Comparison of ENCODE assay signal across 12 cellular contexts in the genomic region with DNA sequence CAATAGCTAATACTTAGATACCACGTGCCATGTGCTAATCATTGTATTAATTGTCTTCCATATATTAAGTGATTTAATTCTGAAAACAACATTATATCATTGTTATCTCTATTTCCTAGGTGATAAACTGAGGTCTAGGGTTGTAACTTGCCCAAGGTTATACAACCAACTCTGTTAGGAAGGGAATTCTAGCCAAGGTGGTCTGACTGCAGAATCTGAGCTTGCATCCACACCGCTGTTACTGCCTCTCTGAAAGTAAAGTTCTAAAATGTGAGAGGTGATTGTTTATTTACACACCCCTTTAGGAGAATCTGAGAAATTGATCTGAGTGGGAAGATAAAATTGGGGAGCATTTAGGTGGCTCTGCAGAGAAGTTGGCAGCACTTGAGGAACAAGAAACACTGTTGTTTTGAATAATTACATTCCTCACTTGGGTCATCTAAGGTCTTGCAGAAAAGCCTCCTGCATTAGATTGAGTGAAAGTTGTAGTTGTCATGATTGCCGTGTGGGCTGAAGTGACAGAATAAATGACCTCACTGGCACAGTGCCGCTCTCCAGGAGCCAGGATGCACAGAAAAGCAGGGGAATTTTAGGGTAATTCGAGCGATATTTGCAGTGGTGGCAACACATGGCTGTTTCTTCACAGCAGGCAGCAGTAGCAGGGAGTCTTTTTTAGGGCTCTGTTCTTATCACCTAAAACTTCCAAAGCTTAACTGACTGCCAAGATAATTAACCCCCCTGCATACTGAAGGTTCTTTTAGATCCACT.
A peak's percentile ranks its signal among the peaks of the same experiment; 100 is the strongest.
DNase-seq lines count a peak whose midpoint lies in the region; ATAC-seq and TF ChIP-seq lines count a peak whose summit lies in the region.
"Had no signal": no experiment of that assay in that cellular context is flagged by ENCODE, and none has a peak within 500 bp of the region (broad histone marks: within the 10 kb centered on the region; RNA-seq: fewer than 3 reads in every experiment).

No MANE protein-coding gene starts in this region.

- H3K27ac Mint-ChIP-seq in nephron progenitor cell, result no peak overlapping the region
- H3K27ac Mint-ChIP-seq: activated CD4-positive, alpha-beta T cell treated with anti-CD3 and anti-CD28 coated beads, Interleukin-2, amount 10 ng/mL, durations not matched to agents 24 days and 14 days had no signal

- intact Hi-C loops in upper lobe of right lung (cut with DNase I), result no loop called here

- no peaks in the 10 kb centered on the region for H3K9me3 ChIP-seq in upper lobe of right lung
- H3K9me3 ChIP-seq: BLaER1 treated with 17β-estradiol and CSF1 and Interleukin-3, amounts not matched to agents 10 nM and 100 nM had no signal

- H3K27me3 Mint-ChIP-seq in nephron progenitor cell (ENCODE audit: low read depth, poor library complexity), result no peaks in the 10 kb centered on the region
- H3K27me3 Mint-ChIP-seq: activated CD4-positive, alpha-beta T cell treated with anti-CD3 and anti-CD28 coated beads, Interleukin-2, amount 10 ng/mL, durations not matched to agents 24 days and 14 days had no signal

- no peaks in the 10 kb centered on the region for H3K9me3 Mint-ChIP-seq in nephron progenitor cell
- H3K9me3 Mint-ChIP-seq: activated CD4-positive, alpha-beta T cell treated with anti-CD3 and anti-CD28 coated beads, Interleukin-2, amount 10 ng/mL, durations not matched to agents 24 days and 14 days had no signal

- H3K4me1 Mint-ChIP-seq in nephron progenitor cell, result peaks cover 12% of the 10 kb centered on the region
- H3K4me1 Mint-ChIP-seq: activated CD4-positive, alpha-beta T cell treated with anti-CD3 and anti-CD28 coated beads, Interleukin-2, amount 10 ng/mL, durations not matched to agents 24 days and 14 days had no signal

- TF ChIP-seq CTCF in cardiac fibroblast (IDR thresholded peaks at IDR 0.05; ENCODE audit: low read depth, low read length), result no peak
- TF ChIP-seq CTCF in nephron progenitor cell (IDR thresholded peaks at IDR 0.05), result no peak
- no peak for TF ChIP-seq CTCF in upper lobe of right lung (IDR thresholded peaks at IDR 0.05)

- H3K36me3 ChIP-seq in upper lobe of right lung, result no peaks in the 10 kb centered on the region
- H3K36me3 ChIP-seq: BLaER1 treated with 17β-estradiol and CSF1 and Interleukin-3, amounts not matched to agents 10 nM and 100 nM had no signal

- no peak overlapping the region for H3K27ac ChIP-seq in upper lobe of right lung
- H3K27ac ChIP-seq: BLaER1 treated with 17β-estradiol and CSF1 and Interleukin-3, amounts not matched to agents 10 nM and 100 nM had no signal

- DNase-seq in Daoy (ENCODE audit: low read depth) (peak; percentile 63), HuH-7 (ENCODE audit: low spot score) (peak; percentile 2), cardiac fibroblast (ENCODE audit: low read depth in 2 of 2) (peak; percentile 16 to 37), nephron progenitor cell (peak; percentile 4), upper lobe of right lung (no peak)
- DNase-seq in activated CD8-positive, alpha-beta memory T cell treated with anti-CD3 and anti-CD28 coated beads, Interleukin-2, amount 50 U/mL, for 4 hours, result no peak
- DNase-seq: activated CD4-positive, alpha-beta T cell treated with anti-CD3 and anti-CD28 coated beads, Interleukin-2, amount 10 ng/mL, durations not matched to agents 24 days and 14 days; erythroblast; GF-D8 had no signal

- no peak overlapping the region for H3K4me3 Mint-ChIP-seq in nephron progenitor cell
- H3K4me3 Mint-ChIP-seq: activated CD4-positive, alpha-beta T cell treated with anti-CD3 and anti-CD28 coated beads, Interleukin-2, amount 10 ng/mL, durations not matched to agents 24 days and 14 days had no signal

- H3K4me3 ChIP-seq in cardiac fibroblast (replicated peaks in 1 of 2; ENCODE audit: low read depth in 2 of 2, low read length in 2 of 2) (no peak overlapping the region), upper lobe of right lung (no peak overlapping the region)
- H3K4me3 ChIP-seq: BLaER1 treated with 17β-estradiol and CSF1 and Interleukin-3, amounts not matched to agents 10 nM and 100 nM had no signal

- no peaks in the 10 kb centered on the region for H3K4me1 ChIP-seq in upper lobe of right lung

- no peak for ATAC-seq in upper lobe of right lung
- ATAC-seq in HG03139 (IDR thresholded peaks at IDR 0.05; ENCODE audit: unreplicated experiment), result no peak
- no peak for ATAC-seq in HG02870 (IDR thresholded peaks at IDR 0.05; ENCODE audit: unreplicated experiment)

- no peaks in the 10 kb centered on the region for H3K36me3 Mint-ChIP-seq in nephron progenitor cell (ENCODE audit: low read depth)

- H3K27me3 ChIP-seq in upper lobe of right lung, result no peaks in the 10 kb centered on the region
- H3K27me3 ChIP-seq: BLaER1 treated with 17β-estradiol and CSF1 and Interleukin-3, amounts not matched to agents 10 nM and 100 nM had no signal

Comparison
In these comparisons a context has a peak if more than half of its experiments do, and no peak if none do; other contexts are left out.
1. DNase-seq: peak in Daoy (single experiment), HuH-7 (single experiment), cardiac fibroblast (2 of 2) and nephron progenitor cell (single experiment); none in activated CD8-positive, alpha-beta memory T cell treated with anti-CD3 and anti-CD28 coated beads, Interleukin-2, amount 50 U/mL, for 4 hours (single experiment) and upper lobe of right lung (single experiment).